10 cellular contexts compared by ENCODE assay signal in the genomic region with DNA sequence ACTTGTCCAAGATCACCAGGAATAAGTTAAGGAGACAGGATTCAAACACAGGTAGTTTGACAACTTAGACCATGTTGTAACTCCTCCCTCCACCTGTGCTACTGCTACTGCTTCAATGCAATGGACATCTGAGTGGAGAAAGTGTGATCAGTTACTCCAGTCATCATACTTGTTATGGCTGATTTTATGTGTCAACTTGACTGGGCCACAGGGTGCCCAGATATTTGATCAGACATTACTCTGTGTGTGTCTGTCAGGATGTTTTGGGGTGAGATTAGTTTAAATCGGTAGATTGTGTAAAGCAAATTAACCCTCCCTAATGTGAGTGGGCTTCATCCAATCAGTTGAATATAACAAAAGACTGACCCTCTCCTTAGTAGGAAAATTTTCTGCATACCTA.
"Had no signal": no experiment of that assay in that cellular context is flagged by ENCODE, and none has a peak within 500 bp of the region (broad histone marks: within the 10 kb centered on the region; RNA-seq: fewer than 3 reads in every experiment).

No MANE protein-coding gene starts in this region.

- H3K9me3 ChIP-seq: HAP-1 had no signal

- H3K27ac Mint-ChIP-seq: GM23338, HFFc6 had no signal

- H2AFZ ChIP-seq: GM23248, GM23338 had no signal

- H3K27ac ChIP-seq: GM23248 had no signal

- H3K4me2 ChIP-seq: GM23338 had no signal

- DNase-seq: GM23248, GOT3, H7, HCEC 1CT, HFFc6 had no signal

- H3K4me3 ChIP-seq: GM23248, GM23338, HAP-1 had no signal

- H3K9me3 Mint-ChIP-seq: HFFc6 had no signal

- FAIRE-seq: H1, H54 had no signal

- ATAC-seq: GM23338, HCT116 had no signal

- H3K36me3 ChIP-seq: HAP-1 had no signal

- H3K9ac ChIP-seq: GM23248 had no signal

- H3K4me3 Mint-ChIP-seq: GM23338, HFFc6 had no signal
